ENCODE assay signal across 17 cellular contexts in genomic region chr17:77865109-77865611, GRCh38.
DNase-seq lines count a peak whose midpoint lies in the region; ATAC-seq and TF ChIP-seq lines count a peak whose summit lies in the region.
"Had no signal": no experiment of that assay in that cellular context is flagged by ENCODE, and none has a peak within 500 bp of the region (broad histone marks: within the 10 kb centered on the region; RNA-seq: fewer than 3 reads in every experiment).

No MANE protein-coding gene starts in this region.

- intact Hi-C loops in left ventricle myocardium inferior (cut with micrococcal nuclease), result no loop called here
- intact Hi-C loops in sciatic nerve (cut with DNase I), result no loop called here

- peak; percentile 71 for DNase-seq in GM23248
- peak; percentile 94 for DNase-seq in NCI-H82 (lab: John Stamatoyannopoulos, UW)
- no peak for DNase-seq in left ventricle myocardium inferior
- DNase-seq in sciatic nerve (ENCODE audit: low spot score), result no peak
- no peak for DNase-seq in activated CD8-positive, alpha-beta memory T cell treated with anti-CD3 and anti-CD28 coated beads for 24 hours
- DNase-seq in iPS-NIHi11 (ENCODE audit: low spot score), result no peak
- no peak for DNase-seq in activated CD4-positive, alpha-beta T cell treated with anti-CD3 and anti-CD28 coated beads, Interleukin-2, amount 50 U/mL, for 4 hours
- DNase-seq in activated CD8-positive, alpha-beta memory T cell treated with anti-CD3 and anti-CD28 coated beads, Interleukin-2, amount 50 U/mL, for 48 hours, result no peak
- DNase-seq: amygdala; MG63; NCI-H748 treated with DMSO at 0.1 percent for 48 hours; stimulated activated CD4-positive, alpha-beta T cell treated with anti-CD3 and anti-CD28 coated beads, Interleukin-4, amount 100 ng/mL, for 24 hours; stimulated activated naive CD4-positive, alpha-beta T cell had no signal

- 7 to 11% methylated on average over 17 to 18 of the region's 22 CpGs for WGBS in GM23248 (ENCODE audit: low coverage in 1 of 2, low lambda C conversion rate in 2 of 2, missing lambda C conversion rate in 2 of 2), 2 experiments

- no peaks in the 10 kb centered on the region for H4K20me1 ChIP-seq in GM23248 (ENCODE audit: insufficient read depth)

- H3K9me2 ChIP-seq in GM23248 (ENCODE audit: insufficient read depth), result no peaks in the 10 kb centered on the region

- H3K27ac ChIP-seq in GM23248, result peak overlapping the region; percentile 49
- H3K27ac ChIP-seq in left ventricle myocardium inferior (replicated peaks), result peak overlapping the region; percentile 73
- H3K27ac ChIP-seq: pancreas, SJSA1 had no signal

- H3K9me3 ChIP-seq in GM23248 (ENCODE audit: low read depth) (no peaks in the 10 kb centered on the region), left ventricle myocardium inferior (replicated peaks) (no peaks in the 10 kb centered on the region)
- H3K9me3 ChIP-seq: MG63, pancreas, SJSA1 had no signal

- peak overlapping the region; percentile 62 for H3K9ac ChIP-seq in GM23248

- peak overlapping the region; percentile 47 for H3K4me2 ChIP-seq in GM23248 (ENCODE audit: unreplicated experiment)

- in situ Hi-C loops in GM23248 (cut with MboI), result no loop called here

- H3K4me1 ChIP-seq in GM23248 (ENCODE audit: insufficient read depth), result peaks cover 16% of the 10 kb centered on the region
- H3K4me1 ChIP-seq in left ventricle myocardium inferior, result peaks cover 29% of the 10 kb centered on the region
- H3K4me1 ChIP-seq: pancreas, SJSA1 had no signal

- peaks cover 12% of the 10 kb centered on the region for H3K27me3 ChIP-seq in GM23248 (replicated peaks; ENCODE audit: insufficient read depth)
- H3K27me3 ChIP-seq in left ventricle myocardium inferior (ENCODE audit: low read depth), result no peaks in the 10 kb centered on the region
- H3K27me3 ChIP-seq: MG63, SJSA1 had no signal

- no peaks in the 10 kb centered on the region for H3K79me2 ChIP-seq in GM23248 (ENCODE audit: insufficient read depth)

- TF ChIP-seq CTCF in left ventricle myocardium inferior (IDR thresholded peaks at IDR 0.05; ENCODE audit: borderline replicate concordance), result no peak

- peak overlapping the region; percentile 41 for H2AFZ ChIP-seq in GM23248

- H3K4me3 ChIP-seq in GM23248 (no peak overlapping the region; the same call in 1 of the 2 replicates), left ventricle myocardium inferior (no peak overlapping the region)
- H3K4me3 ChIP-seq: lung, MG63, pancreas, SJSA1 had no signal

- ATAC-seq in sciatic nerve, result peak; percentile 60
- ATAC-seq: WTC11 had no signal

- H3K36me3 ChIP-seq in GM23248 (ENCODE audit: low read depth) (no peaks in the 10 kb centered on the region), left ventricle myocardium inferior (no peaks in the 10 kb centered on the region)
- H3K36me3 ChIP-seq: MG63, pancreas, SJSA1 had no signal

- H3F3A ChIP-seq in GM23248 (ENCODE audit: insufficient read depth), result peaks cover 13% of the 10 kb centered on the region; the same call in 1 of the 2 replicates

Comparison
In these comparisons a context has a peak if more than half of its experiments do, and no peak if none do; other contexts are left out.
1. DNase-seq: peak in GM23248 (single experiment) and NCI-H82 (single experiment); none in left ventricle myocardium inferior (single experiment), sciatic nerve (single experiment), activated CD8-positive, alpha-beta memory T cell treated with anti-CD3 and anti-CD28 coated beads for 24 hours (single experiment), iPS-NIHi11 (single experiment), activated CD4-positive, alpha-beta T cell treated with anti-CD3 and anti-CD28 coated beads, Interleukin-2, amount 50 U/mL, for 4 hours (0 of 2) and activated CD8-positive, alpha-beta memory T cell treated with anti-CD3 and anti-CD28 coated beads, Interleukin-2, amount 50 U/mL, for 48 hours (single experiment).